In the genomic region with DNA sequence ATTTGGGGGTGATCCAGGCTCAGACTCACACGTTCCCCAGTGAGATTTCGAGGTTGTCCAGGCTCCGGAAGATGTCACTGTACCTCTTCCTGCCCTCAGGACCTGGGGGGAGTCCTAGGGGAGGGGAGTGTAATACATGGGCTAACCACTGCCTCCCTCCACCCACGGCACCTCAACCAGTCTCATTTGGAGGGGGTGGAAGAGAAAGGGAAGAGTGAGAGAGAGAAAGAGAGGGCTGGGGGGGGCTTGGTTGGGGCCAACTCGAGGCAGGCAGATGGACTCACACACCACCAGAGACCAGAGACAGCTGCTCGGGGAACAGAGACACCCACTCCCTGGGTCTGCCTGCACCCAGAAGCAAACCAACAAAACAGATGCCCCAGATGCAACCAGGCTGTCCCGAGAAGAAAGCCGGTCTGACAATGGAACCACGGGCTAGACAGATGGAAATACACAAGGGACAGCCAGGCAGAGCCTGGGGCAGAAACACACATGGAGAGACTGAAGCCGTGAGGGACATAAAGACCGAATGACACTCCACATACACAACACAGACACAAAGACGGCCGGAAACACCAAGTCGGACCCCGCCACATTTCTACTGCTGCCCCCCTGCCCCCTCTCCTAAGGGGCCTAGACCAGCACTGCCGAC, we compare ENCODE assay signal across 8 cellular contexts.
DNase-seq lines count a peak whose midpoint lies in the region.

No MANE protein-coding gene starts in this region.

- H3K36me3 ChIP-seq in iPS-15b (ENCODE audit: control insufficient read depth, insufficient read depth, low read length) = peaks cover 29% of the 10 kb centered on the region

- H3K4me3 ChIP-seq in iPS-15b (ENCODE audit: low read depth, low read length) = peak overlapping the region; percentile 80

- H3K9me3 ChIP-seq in iPS-15b (ENCODE audit: control insufficient read depth, insufficient read depth, low read length) = no peaks in the 10 kb centered on the region

- no peaks in the 10 kb centered on the region for H3K27me3 ChIP-seq in iPS-15b (ENCODE audit: control insufficient read depth, insufficient read depth, low read length)

- DNase-seq in AG20443 (ENCODE audit: low spot score) = peak; percentile 42
- peak; percentile 84 for DNase-seq in GM19240 (ENCODE audit: insufficient read length, low spot score)
- peak; percentile 29 for DNase-seq in NCI-H1694 (lab: John Stamatoyannopoulos, UW)
- DNase-seq in activated gamma-delta T cell treated with anti-CD3 and anti-CD28 coated beads, Interleukin-2, amount 50 U/mL, for 16 hours (ENCODE audit: low read depth) = peak; percentile 42
- peak; percentile 39 for DNase-seq in stimulated activated CD4-positive, alpha-beta T cell treated with anti-CD3 and anti-CD28 coated beads, Interleukin-1b, Interleukin-23, amount 100 ng/mL, for 4 hours (ENCODE audit: low read depth in 2 of 2)
- no peak for DNase-seq in superior temporal gyrus (ENCODE audit: extremely low spot score)
- no peak for DNase-seq in NCI-H446 treated with DMSO at 0.1 percent for 48 hours (lab: John Stamatoyannopoulos, UW)

- H3K4me1 ChIP-seq in iPS-15b (ENCODE audit: control insufficient read depth, insufficient read depth, low read length) = no peaks in the 10 kb centered on the region

- H3K9ac ChIP-seq in iPS-15b (ENCODE audit: low read depth, low read length) = peak overlapping the region; percentile 76

Comparison
In these comparisons a context has a peak if more than half of its experiments do, and no peak if none do; other contexts are left out.
1. DNase-seq: peak in AG20443 (single experiment), GM19240 (single experiment), NCI-H1694 (single experiment), activated gamma-delta T cell treated with anti-CD3 and anti-CD28 coated beads, Interleukin-2, amount 50 U/mL, for 16 hours (single experiment) and stimulated activated CD4-positive, alpha-beta T cell treated with anti-CD3 and anti-CD28 coated beads, Interleukin-1b, Interleukin-23, amount 100 ng/mL, for 4 hours (2 of 2); none in superior temporal gyrus (single experiment) and NCI-H446 treated with DMSO at 0.1 percent for 48 hours (single experiment).